In genomic region chr5:150013931-150014330, GRCh38 we compare ENCODE assay signal across 23 cellular contexts.
"Had no signal": no experiment of that assay in that cellular context is flagged by ENCODE, and none has a peak within 500 bp of the region (broad histone marks: within the 10 kb centered on the region; RNA-seq: fewer than 3 reads in every experiment).

No MANE protein-coding gene starts in this region.

- DNase-seq: dermis blood vessel endothelial cell; dorsolateral prefrontal cortex; effector CD4-positive, alpha-beta T cell; effector memory CD4-positive, alpha-beta T cell; foreskin keratinocyte; heart left ventricle; hypothalamus; immature natural killer cell; islet precursor cell; kidney; kidney glomerular epithelial cell; left lung; left ventricle myocardium superior; lower lobe of right lung; mesenchymal stem cell had no signal

- H3K4me3 ChIP-seq: coronary artery, dorsolateral prefrontal cortex, esophagus muscularis mucosa, gastroesophageal sphincter, heart left ventricle, hepatocyte, left lung, lower lobe of right lung had no signal

- ATAC-seq: foreskin keratinocyte, gastroesophageal sphincter, heart left ventricle, left lung, left ventricle myocardium superior, lower lobe of right lung had no signal

- H3K4me1 ChIP-seq: esophagus muscularis mucosa, gastroesophageal sphincter, left lung, lower lobe of right lung had no signal

- H3K27ac ChIP-seq: coronary artery, dorsolateral prefrontal cortex, esophagus muscularis mucosa, foreskin keratinocyte, gastroesophageal sphincter, heart left ventricle, hepatocyte, left lung, lower lobe of right lung had no signal

- H3K27ac Mint-ChIP-seq: immature natural killer cell, mesothelial cell of epicardium had no signal

- H2AFZ ChIP-seq: hepatocyte had no signal

- H3K9me3 ChIP-seq: esophagus muscularis mucosa, lower lobe of right lung had no signal

- H3K4me3 Mint-ChIP-seq: immature natural killer cell, mesothelial cell of epicardium had no signal

- FAIRE-seq: colon, endothelial cell of umbilical vein, frontal cortex, kidney had no signal

- H3K27me3 ChIP-seq: dorsolateral prefrontal cortex, esophagus muscularis mucosa, foreskin keratinocyte, gastroesophageal sphincter, heart left ventricle, hepatocyte, left lung had no signal

- H3K4me1 Mint-ChIP-seq: mesothelial cell of epicardium had no signal

- H3K4me2 ChIP-seq: hepatocyte had no signal
